Comparison of ENCODE assay signal across 1 cellular context in genomic region chr17:81909966-81910839, GRCh38.
TF ChIP-seq lines count a peak whose summit lies in the region.

No MANE protein-coding gene starts in this region.

TF ChIP-seq in HepG2, 621 proteins besides CTCF, POLR2A, EP300 and RAD21 (continued from another document and continues in another):
- TF ChIP-seq ZBTB40 (IDR thresholded peaks at IDR 0.05) (no peak), ZBTB40 (CRISPR knock-in tag; IDR thresholded peaks at IDR 0.05) (peak; percentile 63; the same call in 1 of the 2 replicates), ADNP (CRISPR knock-in tag; IDR thresholded peaks at IDR 0.05) (no peak), SMAD9 (CRISPR knock-in tag; IDR thresholded peaks at IDR 0.05) (no peak), SMYD3 (CRISPR knock-in tag; IDR thresholded peaks at IDR 0.05) (no peak), ZNF510 (CRISPR knock-in tag; IDR thresholded peaks at IDR 0.05; ENCODE audit: low read depth) (peak; percentile 84; the same call in 1 of the 2 replicates), NCOA1 (CRISPR knock-in tag; IDR thresholded peaks at IDR 0.05) (no peak), ZUFSP (CRISPR knock-in tag; IDR thresholded peaks at IDR 0.05; ENCODE audit: borderline replicate concordance) (no peak), KLF6 (CRISPR knock-in tag; IDR thresholded peaks at IDR 0.05) (peak; percentile 59; the same call in 1 of the 2 replicates), ZNF12 (CRISPR knock-in tag; IDR thresholded peaks at IDR 0.05) (0 out of 2 replicates have a peak, but pooled peaks have one; percentile 53), ZEB1 (IDR thresholded peaks at IDR 0.05; ENCODE audit: insufficient replicate concordance, low read depth) (peak; percentile 78), ZFP82 (CRISPR knock-in tag; IDR thresholded peaks at IDR 0.05; ENCODE audit: borderline replicate concordance) (no peak), FOSL2 (CRISPR knock-in tag; IDR thresholded peaks at IDR 0.05) (peak; percentile 75), ZNF10 (CRISPR knock-in tag; IDR thresholded peaks at IDR 0.05; ENCODE audit: borderline replicate concordance, low read depth) (no peak), ZSCAN20 (CRISPR knock-in tag; IDR thresholded peaks at IDR 0.05; ENCODE audit: borderline replicate concordance) (peak; percentile 79), KMT2B (CRISPR knock-in tag; IDR thresholded peaks at IDR 0.05) (peak; percentile 53), AKAP8 (CRISPR knock-in tag; IDR thresholded peaks at IDR 0.05) (peak; percentile 99), ZNF263 (CRISPR knock-in tag; IDR thresholded peaks at IDR 0.05) (peak; percentile 100), ZNF276 (CRISPR knock-in tag; IDR thresholded peaks at IDR 0.05; ENCODE audit: low read depth) (0 out of 2 replicates have a peak, but pooled peaks have one; percentile 54), TEAD2 (CRISPR knock-in tag; IDR thresholded peaks at IDR 0.05) (no peak), SATB2 (CRISPR knock-in tag; IDR thresholded peaks at IDR 0.05) (peak; percentile 92), ZNF432 (CRISPR knock-in tag; IDR thresholded peaks at IDR 0.05; ENCODE audit: borderline replicate concordance) (no peak), SNRNP70 (IDR thresholded peaks at IDR 0.05; ENCODE audit: low read depth, low read length) (no peak), FUBP1 (CRISPR knock-in tag; IDR thresholded peaks at IDR 0.05; ENCODE audit: borderline replicate concordance) (no peak), MXI1 (IDR thresholded peaks at IDR 0.05; ENCODE audit: borderline replicate concordance, low read depth, low read length) (peak; percentile 85; the same call in 2 of the 3 replicates), ARNT2 (CRISPR knock-in tag; IDR thresholded peaks at IDR 0.05; ENCODE audit: low read depth) (peak; percentile 71; the same call in 1 of the 2 replicates), SYNCRIP (IDR thresholded peaks at IDR 0.05; ENCODE audit: insufficient read depth, low read depth, low read length) (no peak), MBNL3 (CRISPR knock-in tag; conservative IDR thresholded peaks at IDR 0.05) (no peak), ZBTB42 (CRISPR knock-in tag; IDR thresholded peaks at IDR 0.05) (peak; percentile 90), JUND (CRISPR knock-in tag; IDR thresholded peaks at IDR 0.05) (peak; percentile 59), ZNF34 (CRISPR knock-in tag; IDR thresholded peaks at IDR 0.05; ENCODE audit: borderline replicate concordance) (no peak), SMARCC2 (IDR thresholded peaks at IDR 0.05) (no peak), HCFC1 (IDR thresholded peaks at IDR 0.05; ENCODE audit: low read depth, low read length) (no peak), PCBP1 (IDR thresholded peaks at IDR 0.05; ENCODE audit: borderline replicate concordance, low read depth, low read length) (0 out of 2 replicates have a peak, but pooled peaks have one; percentile 50)
- TF ChIP-seq, protein P1, sequence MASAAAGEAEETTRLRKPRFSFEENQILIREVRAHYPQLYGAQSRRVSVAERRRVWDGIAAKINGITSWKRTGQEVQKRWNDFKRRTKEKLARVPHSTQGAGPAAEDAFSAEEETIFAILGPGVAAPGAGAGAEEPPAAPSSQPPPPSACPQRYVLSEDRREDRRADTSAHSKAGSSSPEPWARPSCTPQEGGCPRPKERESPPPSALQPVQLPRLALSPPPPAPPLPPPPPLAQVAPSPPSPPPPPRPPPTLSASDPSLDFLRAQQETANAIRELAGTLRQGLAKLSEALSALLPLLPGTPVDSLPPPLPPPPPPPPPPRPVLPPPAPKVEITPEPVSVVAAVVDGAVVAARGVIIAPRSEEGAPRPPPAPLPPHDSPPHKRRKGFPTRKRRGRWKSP (CRISPR knock-in tag; IDR thresholded peaks at IDR 0.05), result peak; percentile 82; the same call in 1 of the 2 replicates
- TF ChIP-seq, protein P2, sequence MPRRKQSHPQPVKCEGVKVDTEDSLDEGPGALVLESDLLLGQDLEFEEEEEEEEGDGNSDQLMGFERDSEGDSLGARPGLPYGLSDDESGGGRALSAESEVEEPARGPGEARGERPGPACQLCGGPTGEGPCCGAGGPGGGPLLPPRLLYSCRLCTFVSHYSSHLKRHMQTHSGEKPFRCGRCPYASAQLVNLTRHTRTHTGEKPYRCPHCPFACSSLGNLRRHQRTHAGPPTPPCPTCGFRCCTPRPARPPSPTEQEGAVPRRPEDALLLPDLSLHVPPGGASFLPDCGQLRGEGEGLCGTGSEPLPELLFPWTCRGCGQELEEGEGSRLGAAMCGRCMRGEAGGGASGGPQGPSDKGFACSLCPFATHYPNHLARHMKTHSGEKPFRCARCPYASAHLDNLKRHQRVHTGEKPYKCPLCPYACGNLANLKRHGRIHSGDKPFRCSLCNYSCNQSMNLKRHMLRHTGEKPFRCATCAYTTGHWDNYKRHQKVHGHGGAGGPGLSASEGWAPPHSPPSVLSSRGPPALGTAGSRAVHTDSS (CRISPR knock-in tag; conservative IDR thresholded peaks at IDR 0.05), result no peak
- TF ChIP-seq, protein P3, sequence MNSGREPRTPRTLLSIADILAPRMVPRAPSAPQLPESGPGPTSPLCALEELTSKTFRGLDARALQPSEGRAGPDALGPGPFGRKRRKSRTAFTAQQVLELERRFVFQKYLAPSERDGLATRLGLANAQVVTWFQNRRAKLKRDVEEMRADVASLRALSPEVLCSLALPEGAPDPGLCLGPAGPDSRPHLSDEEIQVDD (CRISPR knock-in tag; IDR thresholded peaks at IDR 0.05; ENCODE audit: borderline replicate concordance), result peak; percentile 54; the same call in 1 of the 2 replicates
